19 cellular contexts compared by ENCODE assay signal in the genomic region with DNA sequence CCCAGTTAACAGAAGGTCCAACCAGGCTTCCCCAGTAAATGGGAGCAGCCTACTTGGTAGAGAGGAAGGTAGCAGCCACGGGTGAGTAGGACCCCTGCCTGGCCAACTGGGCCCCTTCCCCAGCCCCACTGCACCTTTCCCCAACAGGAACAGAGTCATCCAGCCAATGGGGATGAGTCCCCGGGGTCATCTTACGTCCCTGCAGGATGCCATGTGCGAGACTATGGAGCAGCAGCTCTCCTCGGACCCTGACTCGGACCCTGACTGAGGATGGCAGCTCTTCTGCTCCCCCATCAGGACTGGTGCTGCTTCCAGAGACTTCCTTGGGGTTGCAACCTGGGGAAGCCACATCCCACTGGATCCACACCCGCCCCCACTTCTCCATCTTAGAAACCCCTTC.
DNase-seq lines count a peak whose midpoint lies in the region; ATAC-seq and TF ChIP-seq lines count a peak whose summit lies in the region.
"Had no signal": no experiment of that assay in that cellular context is flagged by ENCODE, and none has a peak within 500 bp of the region (broad histone marks: within the 10 kb centered on the region; RNA-seq: fewer than 3 reads in every experiment).

No MANE protein-coding gene starts in this region.

- H3K4me1 Mint-ChIP-seq in nephron progenitor cell, result peaks cover 16% of the 10 kb centered on the region
- peaks cover 18 to 34% of the 10 kb centered on the region in 2 donors for H3K4me1 Mint-ChIP-seq in stimulated activated naive B cell treated with anti-CD40 and anti-IgM and Interleukin-4, amounts not matched to agents 10 μg/mL and 1 μg/mL and 100 μg/mL, for 72 hours

- no peaks in the 10 kb centered on the region for H3K27me3 Mint-ChIP-seq in nephron progenitor cell (ENCODE audit: low read depth, poor library complexity)
- no peaks in the 10 kb centered on the region for H3K27me3 Mint-ChIP-seq in stimulated activated naive B cell treated with anti-CD40 and anti-IgM and Interleukin-4, amounts not matched to agents 10 μg/mL and 1 μg/mL and 100 μg/mL, for 72 hours
- H3K27me3 Mint-ChIP-seq: CD4-positive, alpha-beta T cell had no signal

- H3K27ac ChIP-seq in RWPE1, result peak overlapping the region; percentile 62
- H3K27ac ChIP-seq: SJCRH30 had no signal

- H3K9me3 Mint-ChIP-seq in nephron progenitor cell, result no peaks in the 10 kb centered on the region
- H3K9me3 Mint-ChIP-seq in stimulated activated naive B cell treated with anti-CD40 and anti-IgM and Interleukin-4, amounts not matched to agents 10 μg/mL and 1 μg/mL and 100 μg/mL, for 72 hours, result no peaks in the 10 kb centered on the region
- H3K9me3 Mint-ChIP-seq: CD4-positive, alpha-beta T cell; GM23338 had no signal

- peaks cover 23% of the 10 kb centered on the region for H3K36me3 Mint-ChIP-seq in nephron progenitor cell (ENCODE audit: low read depth)
- peaks cover 31 to 60% of the 10 kb centered on the region in 2 donors for H3K36me3 Mint-ChIP-seq in stimulated activated naive B cell treated with anti-CD40 and anti-IgM and Interleukin-4, amounts not matched to agents 10 μg/mL and 1 μg/mL and 100 μg/mL, for 72 hours

- POLR2A ChIA-PET in RWPE1 (lab: Yijun Ruan, JAX; ENCODE audit: low non-redundant PET), result no interaction called here

- ATAC-seq in stimulated activated naive B cell treated with anti-CD40 and anti-IgM and Interleukin-4, amounts not matched to agents 10 μg/mL and 1 μg/mL and 100 μg/mL, for 72 hours (replicated peaks), result no peak
- ATAC-seq: GM12878, GM23338 had no signal

- TF ChIP-seq CTCF in RWPE1 (conservative IDR thresholded peaks at IDR 0.05; ENCODE audit: low read depth) (no peak), nephron progenitor cell (IDR thresholded peaks at IDR 0.05) (no peak)

- DNase-seq in activated effector memory CD4-positive, alpha-beta T cell treated with anti-CD3 and anti-CD28 coated beads, Interleukin-2, amount 50 U/mL, for 16 hours, result peak; percentile 51
- DNase-seq in activated effector memory CD4-positive, alpha-beta T cell treated with Interleukin-2 at 50 U/mL for 16 hours, result no peak
- DNase-seq in RWPE1 (ENCODE audit: low spot score), result no peak
- DNase-seq in nephron progenitor cell, result no peak
- DNase-seq in stimulated activated naive B cell treated with anti-CD40 and anti-IgM and Interleukin-4, amounts not matched to agents 10 μg/mL and 1 μg/mL and 100 μg/mL, for 72 hours, result no peak
- DNase-seq in NCI-H1092 (lab: John Stamatoyannopoulos, UW), result no peak
- DNase-seq in cerebellar nuclear complex (lab: John Stamatoyannopoulos, UW), result no peak
- no peak for DNase-seq in NCI-H526 (lab: John Stamatoyannopoulos, UW)
- DNase-seq: CD4-positive, alpha-beta T cell; DMS153; HCEC 1CT; MM.1S; NCI-H1092 treated with DMSO at 0.1 percent for 48 hours; NCI-H1694 treated with DMSO at 0.1 percent for 48 hours; NCI-H510A treated with DMSO at 0.1 percent for 48 hours; NCI-H82; SJCRH30 had no signal

- H3K27ac Mint-ChIP-seq in nephron progenitor cell, result peak overlapping the region; percentile 71
- H3K27ac Mint-ChIP-seq in stimulated activated naive B cell treated with anti-CD40 and anti-IgM and Interleukin-4, amounts not matched to agents 10 μg/mL and 1 μg/mL and 100 μg/mL, for 72 hours, result peak overlapping the region; percentile 83
- H3K27ac Mint-ChIP-seq: CD4-positive, alpha-beta T cell had no signal

- no peak overlapping the region for H3K4me3 Mint-ChIP-seq in nephron progenitor cell
- H3K4me3 Mint-ChIP-seq in stimulated activated naive B cell treated with anti-CD40 and anti-IgM and Interleukin-4, amounts not matched to agents 10 μg/mL and 1 μg/mL and 100 μg/mL, for 72 hours, result no peak overlapping the region
- H3K4me3 Mint-ChIP-seq: GM23338 had no signal

- CTCF ChIA-PET in RWPE1 (lab: Yijun Ruan, JAX), result interaction anchor here (0.6 to 1.0 kb wide), 2 partner anchors 36 to 1480 kb away, joined by 3 read pairs; no protein-coding TSS in a partner anchor
